In the genomic region with DNA sequence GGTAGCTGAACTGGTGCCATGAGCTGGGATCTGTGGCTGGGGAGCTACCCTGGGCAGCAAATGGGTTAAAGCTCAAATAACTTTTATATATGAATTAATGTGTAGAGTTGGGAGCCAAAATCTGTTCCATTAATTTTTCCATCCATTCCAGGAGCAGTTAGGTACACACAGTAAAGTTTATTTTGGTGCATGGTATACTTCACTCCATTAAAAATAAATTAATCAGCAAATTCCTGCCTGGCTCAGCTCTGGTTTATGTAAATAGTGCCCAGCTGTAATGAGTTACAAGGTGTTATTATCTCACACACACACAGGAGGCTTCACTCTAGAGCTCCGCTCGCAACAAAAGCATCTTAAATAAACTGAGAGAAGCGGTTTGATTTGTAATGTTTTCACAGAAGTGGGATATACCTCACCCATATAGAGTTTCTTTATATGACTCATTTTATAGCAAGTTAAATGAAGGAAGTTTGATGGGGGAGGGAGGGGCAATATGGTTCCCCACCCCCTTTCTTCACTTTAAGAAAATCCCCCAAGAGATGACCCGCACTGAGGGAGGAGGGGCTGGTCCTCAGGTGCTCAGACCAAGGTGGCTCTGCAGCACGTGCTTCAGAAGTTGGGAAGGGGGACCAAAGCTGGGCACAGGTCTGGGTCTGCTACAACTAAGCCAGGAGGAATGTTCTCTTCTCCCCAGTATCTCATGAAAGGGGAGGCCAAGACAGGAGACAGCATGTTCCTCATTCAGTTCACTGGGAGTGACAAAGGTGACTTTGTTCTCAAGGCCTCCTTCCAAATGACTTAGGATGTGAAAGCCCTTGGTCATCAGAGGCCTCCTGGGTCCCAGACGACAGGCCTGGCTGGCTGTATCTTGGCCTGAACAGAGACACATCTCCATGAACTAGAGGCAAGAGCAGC, we compare ENCODE assay signal across 1 cellular context.
A peak's percentile ranks its signal among the peaks of the same experiment; 100 is the strongest.
TF ChIP-seq lines count a peak whose summit lies in the region.

No MANE protein-coding gene starts in this region.

TF ChIP-seq in IMR-90, 13 proteins besides CTCF, POLR2A, EP300 and RAD21:
- TF ChIP-seq, protein P1, sequence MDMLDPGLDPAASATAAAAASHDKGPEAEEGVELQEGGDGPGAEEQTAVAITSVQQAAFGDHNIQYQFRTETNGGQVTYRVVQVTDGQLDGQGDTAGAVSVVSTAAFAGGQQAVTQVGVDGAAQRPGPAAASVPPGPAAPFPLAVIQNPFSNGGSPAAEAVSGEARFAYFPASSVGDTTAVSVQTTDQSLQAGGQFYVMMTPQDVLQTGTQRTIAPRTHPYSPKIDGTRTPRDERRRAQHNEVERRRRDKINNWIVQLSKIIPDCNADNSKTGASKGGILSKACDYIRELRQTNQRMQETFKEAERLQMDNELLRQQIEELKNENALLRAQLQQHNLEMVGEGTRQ (IDR thresholded peaks at IDR 0.05; ENCODE audit: low read depth, low read length), result no peak
- TF ChIP-seq RCOR1 (IDR thresholded peaks at IDR 0.05; ENCODE audit: insufficient replicate concordance, low read length) (no peak), CHD1 (IDR thresholded peaks at IDR 0.05; ENCODE audit: low read depth, low read length) (no peak), NFE2L2 (IDR thresholded peaks at IDR 0.05; ENCODE audit: low read depth, low read length) (no peak), FOS (IDR thresholded peaks at IDR 0.05; ENCODE audit: low read depth, low read length) (peak; percentile 45; the same call in 1 of the 2 replicates), MAFK (IDR thresholded peaks at IDR 0.05; ENCODE audit: low read depth, low read length) (peak; percentile 54; the same call in 1 of the 2 replicates), BHLHE40 (IDR thresholded peaks at IDR 0.05; ENCODE audit: low read depth, low read length) (no peak), CEBPB (IDR thresholded peaks at IDR 0.05; ENCODE audit: low read depth, low read length) (no peak)
